In the genomic region with DNA sequence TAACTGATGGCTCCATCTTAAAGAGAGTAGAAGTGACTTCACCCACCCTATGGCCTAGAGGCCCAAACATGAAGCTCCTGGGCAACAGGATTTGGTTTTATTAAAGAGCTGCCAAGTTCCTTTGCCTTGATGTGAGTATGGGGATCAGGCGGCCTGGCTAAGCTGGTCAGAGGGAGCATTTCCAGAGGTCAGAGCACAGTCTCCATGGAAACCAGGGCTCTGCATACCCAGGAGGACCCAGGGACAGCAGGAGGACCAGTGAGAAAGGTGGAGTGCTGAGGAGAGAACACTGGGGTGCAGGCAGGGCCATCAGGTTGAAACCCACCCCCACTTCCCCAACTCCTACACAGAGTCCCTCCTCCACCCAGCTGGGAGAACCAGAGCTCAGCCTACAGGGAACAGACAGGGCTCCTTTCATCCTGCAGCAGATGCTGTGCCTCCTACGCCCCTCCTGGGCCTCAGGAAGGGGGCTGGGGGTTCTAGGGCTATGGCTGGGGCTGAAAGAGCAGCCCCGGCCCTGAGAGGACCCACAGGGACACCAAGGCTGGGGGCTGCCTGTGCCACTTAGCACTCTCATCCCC, we compare ENCODE assay signal across 13 cellular contexts. TPM values are rescaled to one million over a fixed set of nuclear protein-coding genes. Genes with fewer than 3 reads are reported as not detected.
A peak's percentile ranks its signal among the peaks of the same experiment; 100 is the strongest.
DNase-seq lines count a peak whose midpoint lies in the region; ATAC-seq and TF ChIP-seq lines count a peak whose summit lies in the region.
"Had no signal": no experiment of that assay in that cellular context is flagged by ENCODE, and none has a peak within 500 bp of the region (broad histone marks: within the 10 kb centered on the region; RNA-seq: fewer than 3 reads in every experiment).

No MANE protein-coding gene starts in this region.

- peak overlapping the region; percentile 76 for H3K9ac ChIP-seq in SK-N-SH

- POLR2A ChIA-PET in SK-N-SH (lab: Yijun Ruan, JAX) (no interaction called here), WTC11 (lab: Charles Lee) (no interaction called here)

- intact Hi-C loops in stomach (cut with DNase I; ENCODE audit: low total_unique reads) = no loop called here

- H3K9me3 ChIP-seq in SK-N-SH = no peaks in the 10 kb centered on the region
- H3K9me3 ChIP-seq in mesodermal cell (ENCODE audit: control insufficient read depth, low read length) = no peaks in the 10 kb centered on the region
- H3K9me3 ChIP-seq in stomach = no peaks in the 10 kb centered on the region
- H3K9me3 ChIP-seq: colonic mucosa had no signal

- H3K27ac Mint-ChIP-seq in chondrocyte (ENCODE audit: unreplicated experiment) (peak overlapping the region; percentile 100), WTC11 (no peak overlapping the region)
- H3K27ac Mint-ChIP-seq: activated naive CD8-positive, alpha-beta T cell treated with anti-CD3 and anti-CD28 coated beads for 36 hours had no signal

- H3K27me3 Mint-ChIP-seq in chondrocyte (ENCODE audit: low read depth) (no peaks in the 10 kb centered on the region), WTC11 (ENCODE audit: low read depth) (peaks cover 9% of the 10 kb centered on the region)

- peak overlapping the region; percentile 71; the same call in 1 of the 2 replicates for H3K4me2 ChIP-seq in SK-N-SH

- H3K9me2 ChIP-seq in SK-N-SH = no peaks in the 10 kb centered on the region

- TF ChIP-seq CTCF in SK-N-SH (IDR thresholded peaks at IDR 0.05) (no peak), chondrocyte (IDR thresholded peaks at IDR 0.05) (no peak), stomach (IDR thresholded peaks at IDR 0.05) (no peak), WTC11 (IDR thresholded peaks at IDR 0.05) (no peak)

- H3K9me3 Mint-ChIP-seq in chondrocyte (ENCODE audit: low read depth) = no peaks in the 10 kb centered on the region
- H3K9me3 Mint-ChIP-seq in WTC11 = no peaks in the 10 kb centered on the region
- H3K9me3 Mint-ChIP-seq: activated naive CD8-positive, alpha-beta T cell treated with anti-CD3 and anti-CD28 coated beads for 36 hours had no signal

- DNase-seq in SK-N-SH (no peak), chondrocyte (ENCODE audit: low spot score) (no peak), stomach (peak; percentile 9), WTC11 (ENCODE audit: low spot score) (no peak), mucosa of gallbladder (ENCODE audit: low spot score) (no peak)
- DNase-seq: activated naive CD8-positive, alpha-beta T cell treated with anti-CD3 and anti-CD28 coated beads for 36 hours; colonic mucosa; NCI-H2081 treated with DMSO at 0.1 percent for 48 hours had no signal

- H3K4me1 ChIP-seq in SK-N-SH (ENCODE audit: control insufficient read depth in 1 of 2, insufficient read depth in 2 of 2, low read depth in 1 of 2, low read length in 1 of 2) = peaks cover 12 to 18% of the 10 kb centered on the region in 2 experiments; a peak in 3 of 4 replicates
- H3K4me1 ChIP-seq in mesodermal cell (ENCODE audit: control insufficient read depth, insufficient read depth, low read length, poor library complexity, severe bottlenecking) = peaks cover 10% of the 10 kb centered on the region
- H3K4me1 ChIP-seq in stomach = peaks cover 0 to 10% (median 9%) of the 10 kb centered on the region in 4 donors
- H3K4me1 ChIP-seq: colonic mucosa had no signal

- H3K27me3 ChIP-seq in SK-N-SH (ENCODE audit: insufficient read depth) (no peaks in the 10 kb centered on the region), stomach (peaks cover 0 to under 1% (median 0%) of the 10 kb centered on the region in 3 donors)
- H3K27me3 ChIP-seq: colonic mucosa had no signal

- peak overlapping the region; percentile 70 for H2AFZ ChIP-seq in SK-N-SH (ENCODE audit: low read depth)

- H3K4me3 ChIP-seq in SK-N-SH (ENCODE audit: low read depth in 2 of 2, low read length in 1 of 2) (no peak overlapping the region), mesodermal cell (ENCODE audit: extremely low read depth, insufficient read depth, low read length, poor library complexity, severe bottlenecking) (no peak overlapping the region), stomach (no peak overlapping the region)
- H3K4me3 ChIP-seq: colonic mucosa had no signal

- 92% methylated on average over 2 of the region's 3 CpGs for WGBS in SK-N-SH (ENCODE audit: low lambda C conversion rate)
- WGBS in mesodermal cell (ENCODE audit: insufficient coverage in 2 of 2), 2 experiments = 74 to 90% methylated on average over 3 of the region's 3 CpGs
- WGBS in stomach, 5 donors = 83 to 100% (median 90%) methylated on average over 2 to 3 of the region's 3 CpGs

- no peak for TF ChIP-seq POLR2A in stomach (IDR thresholded peaks at IDR 0.05)

- CTCF ChIA-PET in SK-N-SH (lab: Yijun Ruan, JAX) = interaction anchor here (0.6 to 3.1 kb wide), 11 partner anchors 9 to 426 kb away, joined by 3 to 18 read pairs (median 4); no protein-coding TSS in a partner anchor
- CTCF ChIA-PET in WTC11 (lab: Charles Lee) = interaction anchor here (0.7 to 1.8 kb wide), 5 partner anchors 12 to 116 kb away, joined by 3 to 12 read pairs (median 3); a partner anchor contains a TSS

- ATAC-seq in SK-N-SH treated with all-trans-retinoic acid at 6 μM for 48 hours (no peak; the same call in 2 of the 3 replicates), WTC11 (no peak), HG02970 (IDR thresholded peaks at IDR 0.05; ENCODE audit: low FRiP score, unreplicated experiment) (no peak)

- no peak overlapping the region for H3K4me3 Mint-ChIP-seq in chondrocyte (ENCODE audit: unreplicated experiment)
- H3K4me3 Mint-ChIP-seq in WTC11 = no peak overlapping the region
- H3K4me3 Mint-ChIP-seq: activated naive CD8-positive, alpha-beta T cell treated with anti-CD3 and anti-CD28 coated beads for 36 hours had no signal

- H3F3A ChIP-seq in SK-N-SH (replicated peaks; ENCODE audit: insufficient read depth) = peaks cover 20% of the 10 kb centered on the region

- peaks cover 18% of the 10 kb centered on the region for H3K4me1 Mint-ChIP-seq in chondrocyte (ENCODE audit: low read depth)
- peaks cover 6% of the 10 kb centered on the region; the same call in 1 of the 2 replicates for H3K4me1 Mint-ChIP-seq in WTC11
- H3K4me1 Mint-ChIP-seq: activated naive CD8-positive, alpha-beta T cell treated with anti-CD3 and anti-CD28 coated beads for 36 hours had no signal

- H3K36me3 Mint-ChIP-seq in chondrocyte (ENCODE audit: low read depth) = no peaks in the 10 kb centered on the region
- H3K36me3 Mint-ChIP-seq in WTC11 = no peaks in the 10 kb centered on the region
- H3K36me3 Mint-ChIP-seq: activated naive CD8-positive, alpha-beta T cell treated with anti-CD3 and anti-CD28 coated beads for 36 hours had no signal

- no peaks in the 10 kb centered on the region for H3K79me2 ChIP-seq in SK-N-SH (ENCODE audit: insufficient read depth)

- H3K36me3 ChIP-seq in SK-N-SH (replicated peaks in 1 of 2; ENCODE audit: control insufficient read depth in 1 of 2, insufficient read depth in 2 of 2, low read length in 1 of 2) = no peaks in the 10 kb centered on the region
- H3K36me3 ChIP-seq in mesodermal cell (ENCODE audit: control insufficient read depth, insufficient read depth, low read length) = no peaks in the 10 kb centered on the region
- H3K36me3 ChIP-seq in stomach = no peaks in the 10 kb centered on the region
- H3K36me3 ChIP-seq: colonic mucosa had no signal

- H4K20me1 ChIP-seq in SK-N-SH (ENCODE audit: insufficient read depth) = no peaks in the 10 kb centered on the region

- H3K27ac ChIP-seq in SK-N-SH (ENCODE audit: low read depth in 2 of 2, low read length in 1 of 2) = peak overlapping the region; percentile 56 to 98
- peak overlapping the region; percentile 92 for H3K27ac ChIP-seq in mesodermal cell (ENCODE audit: low read depth, low read length, severe bottlenecking)
- H3K27ac ChIP-seq in stomach = peak overlapping the region in 2 of 5 donors; percentile 40 to 49
- H3K27ac ChIP-seq: 22Rv1, colonic mucosa had no signal

- TF ChIP-seq RAD21 in SK-N-SH (IDR thresholded peaks at IDR 0.05; ENCODE audit: low read length) = no peak

- TF ChIP-seq EP300 in SK-N-SH (IDR thresholded peaks at IDR 0.05; ENCODE audit: borderline replicate concordance in 1 of 2, low read depth in 1 of 2, low read length in 1 of 2) (no peak), stomach (IDR thresholded peaks at IDR 0.05) (no peak)

TF ChIP-seq in SK-N-SH treated with all-trans-retinoic acid at 6 μM for 48 hours, 23 proteins besides CTCF, POLR2A, EP300 and RAD21:
- no peak for TF ChIP-seq BACH2 (CRISPR knock-in tag; IDR thresholded peaks at IDR 0.05; ENCODE audit: borderline replicate concordance)
- TF ChIP-seq TOX (CRISPR knock-in tag; IDR thresholded peaks at IDR 0.05; ENCODE audit: borderline replicate concordance) = no peak

TF ChIP-seq in WTC11, 78 proteins besides CTCF, POLR2A, EP300 and RAD21 (continues in another document):
- no peak for TF ChIP-seq ZBTB21 (CRISPR knock-in tag; IDR thresholded peaks at IDR 0.05; ENCODE audit: borderline replicate concordance)
- TF ChIP-seq TCF7 (CRISPR knock-in tag; IDR thresholded peaks at IDR 0.05; ENCODE audit: low read depth) = no peak
- no peak for TF ChIP-seq MXD4 (CRISPR knock-in tag; IDR thresholded peaks at IDR 0.05; ENCODE audit: borderline replicate concordance)

RNA-seq across cellular contexts. Expression of a gene that starts 13.9 kb away (rescaled TPM):
- polyA plus RNA-seq in SK-N-SH (2012; rRNA removed) (0.15 and 0.16 TPM in 2 replicates), stomach (1 to 10 TPM; 1.2 to 2.9 (median 2.1) TPM)
- polyA plus RNA-seq in SK-N-SH (2012; cell fraction: cytosol; rRNA removed) = 0.09 and 0.31 TPM in 2 replicates
- polyA plus RNA-seq in SK-N-SH (2012; cell fraction: nucleus; rRNA removed) = 0.26 and 0.27 TPM in 2 replicates
- total RNA-seq in chondrocyte (0.20 TPM in 1 of 3 replicates, not detected in the others), stomach (1 to 10 TPM in 1 of 5 donors, under 1 TPM in 1, not detected in 3; 0.29 to 1.3 TPM), WTC11 (2021) (0.11 to 0.16 TPM in 2 of 3 replicates, not detected in the other), mucosa of gallbladder (2.9 TPM)
- 2.8 TPM for polyA plus RNA-seq in mesodermal cell (2013, experiment 1 of 2)
- 3.0 TPM for polyA plus RNA-seq in mesodermal cell (2013, experiment 2 of 2)
- total RNA-seq: activated naive CD8-positive, alpha-beta T cell treated with anti-CD3 and anti-CD28 coated beads for 36 hours; G401 had no signal

RNA-seq across cellular contexts. Expression of a gene that starts 40.1 kb away (rescaled TPM):
- polyA plus RNA-seq in SK-N-SH (2012; rRNA removed) (0.12 and 0.13 TPM in 2 replicates), stomach (1 to 10 TPM in 1 of 3 donors, under 1 TPM in 1, not detected in 1; 0.81 to 4.7 TPM)
- polyA plus RNA-seq in SK-N-SH (2012; cell fraction: cytosol; rRNA removed) = 0.05 and 0.07 TPM in 2 replicates
- 0.02 and 0.14 TPM in 2 replicates for polyA plus RNA-seq in SK-N-SH (2012; cell fraction: nucleus; rRNA removed)
- total RNA-seq in chondrocyte (0.32 TPM in 1 of 3 replicates, not detected in the others), stomach (10 to 100 TPM in 1 of 5 donors, 1 to 10 TPM in 2, not detected in 2; 1.0 to 13.3 (median 1.3) TPM), WTC11 (2021) (0.94 to 1.2 TPM (median 1.2 TPM) in 3 replicates), mucosa of gallbladder (12.6 TPM)
- polyA plus RNA-seq in mesodermal cell (2013, experiment 1 of 2) = 0.11 TPM
- polyA plus RNA-seq in mesodermal cell (2013, experiment 2 of 2) = 0.20 TPM
- total RNA-seq: activated naive CD8-positive, alpha-beta T cell treated with anti-CD3 and anti-CD28 coated beads for 36 hours; G401 had no signal

RNA-seq across cellular contexts. Expression of a gene that starts 49.9 kb away (rescaled TPM):
- polyA plus RNA-seq in SK-N-SH (2012; rRNA removed) (45.9 and 48.4 TPM in 2 replicates), stomach (10 to 100 TPM in 2 of 3 donors, 1 to 10 TPM in 1; 5.0 to 13.1 (median 10.8) TPM)
- 8.0 and 13.3 TPM in 2 replicates for polyA plus RNA-seq in SK-N-SH (2012; cell fraction: cytosol; rRNA removed)
- polyA plus RNA-seq in SK-N-SH (2012; cell fraction: nucleus; rRNA removed) = 273 and 324 TPM in 2 replicates
- total RNA-seq in chondrocyte (82.4 to 114 TPM (median 113 TPM) in 3 replicates), stomach (10 to 100 TPM; 29.9 to 66.5 (median 38.8) TPM), WTC11 (2021) (16.5 to 18.2 TPM (median 16.9 TPM) in 3 replicates), mucosa of gallbladder (69.2 TPM)
- polyA plus RNA-seq in mesodermal cell (2013, experiment 1 of 2) = 83.9 TPM
- 71.8 TPM for polyA plus RNA-seq in mesodermal cell (2013, experiment 2 of 2)
